34 cellular contexts compared by ENCODE assay signal in genomic region chr4:96126227-96126626, GRCh38.
"Had no signal": no experiment of that assay in that cellular context is flagged by ENCODE, and none has a peak within 500 bp of the region (broad histone marks: within the 10 kb centered on the region; RNA-seq: fewer than 3 reads in every experiment).

No MANE protein-coding gene starts in this region.

- H3K9me3 ChIP-seq: ascending aorta, breast epithelium had no signal

- H3K4me1 ChIP-seq: ascending aorta, breast epithelium had no signal

- H3K27ac ChIP-seq: ascending aorta, breast epithelium, cardiac muscle cell, coronary artery, dorsolateral prefrontal cortex, WERI-Rb-1 had no signal

- H3K4me3 Mint-ChIP-seq: activated CD4-positive, alpha-beta memory T cell treated with anti-CD3 and anti-CD28 coated beads for 36 hours; activated CD4-positive, alpha-beta T cell treated with anti-CD3 and anti-CD28 coated beads for 36 hours; activated CD4-positive, alpha-beta T cell treated with anti-CD3 and anti-CD28 coated beads, Interleukin-2, amount 10 ng/mL, durations not matched to agents 24 days and 14 days; activated CD8-positive, alpha-beta memory T cell treated with anti-CD3 and anti-CD28 coated beads, Interleukin-2, amount 10 ng/mL, durations not matched to agents 7 days and 5 days; activated CD8-positive, alpha-beta T cell treated with anti-CD3 and anti-CD28 coated beads, Interleukin-2, amount 10 ng/mL, durations not matched to agents 7 days and 5 days; activated naive CD4-positive, alpha-beta T cell treated with anti-CD3 and anti-CD28 coated beads, Interleukin-2, amount 10 ng/mL, durations not matched to agents 7 days and 5 days; activated naive CD8-positive, alpha-beta T cell treated with anti-CD3 and anti-CD28 coated beads, Interleukin-2, amount 10 ng/mL, durations not matched to agents 7 days and 5 days; activated T-helper 1 cell treated with anti-CD3 and anti-CD28 coated beads, Interleukin-12 subunit alpha, Interleukin-12 subunit beta, Interleukin-2, Interleukin-4 antibody, amounts not matched to agents 30 ng/mL and 10 ng/mL and 1 ng/mL, durations not matched to agents 14 hours and 24 hours and 36 hours; brain; central memory CD8-positive, alpha-beta T cell; dendritic cell treated with granulocyte-macrophage colony-stimulating factor and Interleukin-4, amounts not matched to agents 40 ng/mL and 50 ng/mL, for 4 days; endodermal cell; T-helper 17 cell; T-helper 2 cell treated with Interferon-gamma antibody and Interleukin-4, amounts not matched to agents 5 μg/mL and 100 μg/mL, for 36 hours had no signal

- H3K4me1 Mint-ChIP-seq: activated CD4-positive, alpha-beta T cell treated with anti-CD3 and anti-CD28 coated beads for 36 hours; activated CD4-positive, alpha-beta T cell treated with anti-CD3 and anti-CD28 coated beads, Interleukin-2, amount 10 ng/mL, durations not matched to agents 24 days and 14 days; activated CD8-positive, alpha-beta memory T cell treated with anti-CD3 and anti-CD28 coated beads, Interleukin-2, amount 10 ng/mL, durations not matched to agents 7 days and 5 days; activated naive CD4-positive, alpha-beta T cell treated with anti-CD3 and anti-CD28 coated beads, Interleukin-2, amount 10 ng/mL, durations not matched to agents 7 days and 5 days; activated naive CD8-positive, alpha-beta T cell treated with anti-CD3 and anti-CD28 coated beads, Interleukin-2, amount 10 ng/mL, durations not matched to agents 7 days and 5 days; brain; central memory CD8-positive, alpha-beta T cell; T-helper 17 cell had no signal

- H3K9me3 Mint-ChIP-seq: activated CD4-positive, alpha-beta T cell treated with anti-CD3 and anti-CD28 coated beads, Interleukin-2, amount 10 ng/mL, durations not matched to agents 24 days and 14 days; activated naive CD4-positive, alpha-beta T cell treated with anti-CD3 and anti-CD28 coated beads, Interleukin-2, amount 10 ng/mL, durations not matched to agents 7 days and 5 days; activated naive CD8-positive, alpha-beta T cell treated with anti-CD3 and anti-CD28 coated beads, Interleukin-2, amount 10 ng/mL, durations not matched to agents 7 days and 5 days; activated T-helper 2 cell treated with anti-CD3 and anti-CD28 coated beads, Interferon-gamma antibody, Interleukin-2, Interleukin-4, amounts not matched to agents 10 μg/mL and 5 μg/mL and 100 μg/mL, durations not matched to agents 14 hours and 24 hours and 36 hours; endodermal cell; T-helper 2 cell treated with Interferon-gamma antibody and Interleukin-4, amounts not matched to agents 5 μg/mL and 100 μg/mL, for 36 hours had no signal

- H3K36me3 ChIP-seq: ascending aorta, breast epithelium, cardiac muscle cell, WERI-Rb-1 had no signal

- H3K27ac Mint-ChIP-seq: activated CD4-positive, alpha-beta memory T cell treated with anti-CD3 and anti-CD28 coated beads for 36 hours; activated CD4-positive, alpha-beta T cell treated with anti-CD3 and anti-CD28 coated beads for 36 hours; activated CD4-positive, alpha-beta T cell treated with anti-CD3 and anti-CD28 coated beads, Interleukin-2, amount 10 ng/mL, durations not matched to agents 24 days and 14 days; activated CD8-positive, alpha-beta memory T cell treated with anti-CD3 and anti-CD28 coated beads, Interleukin-2, amount 10 ng/mL, durations not matched to agents 7 days and 5 days; activated CD8-positive, alpha-beta T cell treated with anti-CD3 and anti-CD28 coated beads, Interleukin-2, amount 10 ng/mL, durations not matched to agents 7 days and 5 days; activated naive CD4-positive, alpha-beta T cell treated with anti-CD3 and anti-CD28 coated beads, Interleukin-2, amount 10 ng/mL, durations not matched to agents 7 days and 5 days; activated naive CD4-positive, alpha-beta T cell treated with anti-CD3 and anti-CD28 coated beads, Interleukin-2, amount 50 U/mL, for 72 hours; activated naive CD8-positive, alpha-beta T cell treated with anti-CD3 and anti-CD28 coated beads, Interleukin-2, amount 10 ng/mL, durations not matched to agents 7 days and 5 days; activated T-helper 1 cell treated with anti-CD3 and anti-CD28 coated beads, Interleukin-12 subunit alpha, Interleukin-12 subunit beta, Interleukin-2, Interleukin-4 antibody, amounts not matched to agents 30 ng/mL and 10 ng/mL and 1 ng/mL, durations not matched to agents 14 hours and 24 hours and 36 hours; activated T-helper 2 cell treated with anti-CD3 and anti-CD28 coated beads, Interferon-gamma antibody, Interleukin-2, Interleukin-4, amounts not matched to agents 10 μg/mL and 5 μg/mL and 100 μg/mL, durations not matched to agents 14 hours and 24 hours and 36 hours; brain; dendritic cell treated with granulocyte-macrophage colony-stimulating factor and Interleukin-4, amounts not matched to agents 40 ng/mL and 50 ng/mL, for 4 days; endodermal cell; T-helper 17 cell; T-helper 2 cell treated with Interferon-gamma antibody and Interleukin-4, amounts not matched to agents 5 μg/mL and 100 μg/mL, for 36 hours had no signal

- FAIRE-seq: frontal cortex had no signal

- H3K27me3 Mint-ChIP-seq: activated CD4-positive, alpha-beta memory T cell treated with anti-CD3 and anti-CD28 coated beads for 36 hours; activated CD4-positive, alpha-beta T cell treated with anti-CD3 and anti-CD28 coated beads for 36 hours; activated CD4-positive, alpha-beta T cell treated with anti-CD3 and anti-CD28 coated beads, Interleukin-2, amount 10 ng/mL, durations not matched to agents 24 days and 14 days; activated CD8-positive, alpha-beta memory T cell treated with anti-CD3 and anti-CD28 coated beads, Interleukin-2, amount 10 ng/mL, durations not matched to agents 7 days and 5 days; activated naive CD4-positive, alpha-beta T cell treated with anti-CD3 and anti-CD28 coated beads, Interleukin-2, amount 10 ng/mL, durations not matched to agents 7 days and 5 days; activated naive CD8-positive, alpha-beta T cell treated with anti-CD3 and anti-CD28 coated beads, Interleukin-2, amount 10 ng/mL, durations not matched to agents 7 days and 5 days; central memory CD8-positive, alpha-beta T cell; dendritic cell treated with granulocyte-macrophage colony-stimulating factor and Interleukin-4, amounts not matched to agents 40 ng/mL and 50 ng/mL, for 4 days; T-helper 17 cell had no signal

- H3K27me3 ChIP-seq: ascending aorta, breast epithelium, cardiac muscle cell, dorsolateral prefrontal cortex had no signal

- H3K4me3 ChIP-seq: ascending aorta, breast epithelium, cardiac muscle cell, coronary artery, dorsolateral prefrontal cortex had no signal

- ATAC-seq: activated CD4-positive, alpha-beta T cell treated with anti-CD3 and anti-CD28 coated beads for 36 hours; activated CD8-positive, alpha-beta memory T cell treated with anti-CD3 and anti-CD28 coated beads, Interleukin-2, amount 10 ng/mL, durations not matched to agents 7 days and 5 days; activated CD8-positive, alpha-beta T cell treated with anti-CD3 and anti-CD28 coated beads, Interleukin-2, amount 10 ng/mL, durations not matched to agents 7 days and 5 days; activated naive CD4-positive, alpha-beta T cell treated with anti-CD3 and anti-CD28 coated beads, Interleukin-2, amount 50 U/mL, for 72 hours; esophagus mucosa; T-helper 17 cell had no signal

- DNase-seq: activated CD4-positive, alpha-beta memory T cell treated with anti-CD3 and anti-CD28 coated beads for 36 hours; activated CD4-positive, alpha-beta T cell treated with anti-CD3 and anti-CD28 coated beads for 36 hours; activated CD4-positive, alpha-beta T cell treated with anti-CD3 and anti-CD28 coated beads, Interleukin-2, amount 10 ng/mL, durations not matched to agents 24 days and 14 days; activated CD4-positive, CD25-positive, alpha-beta regulatory T cell; activated CD4-positive, CD25-positive, alpha-beta regulatory T cell treated with anti-CD3 and anti-CD28 coated beads, Interleukin-2, amount 50 U/mL, for 72 hours; activated CD8-positive, alpha-beta memory T cell treated with anti-CD3 and anti-CD28 coated beads, Interleukin-2, amount 10 ng/mL, durations not matched to agents 7 days and 5 days; activated CD8-positive, alpha-beta memory T cell treated with anti-CD3 and anti-CD28 coated beads, Interleukin-2, amount 50 U/mL, for 4 hours; activated CD8-positive, alpha-beta T cell treated with anti-CD3 and anti-CD28 coated beads, Interleukin-2, amount 10 ng/mL, durations not matched to agents 7 days and 5 days; activated effector memory CD4-positive, alpha-beta T cell treated with anti-CD3 and anti-CD28 coated beads, Interleukin-2, amount 50 U/mL, for 16 hours; activated naive CD4-positive, alpha-beta T cell treated with anti-CD3 and anti-CD28 coated beads, Interleukin-2, amount 10 ng/mL, durations not matched to agents 7 days and 5 days; activated naive CD8-positive, alpha-beta T cell treated with anti-CD3 and anti-CD28 coated beads, Interleukin-2, amount 10 ng/mL, durations not matched to agents 7 days and 5 days; activated T-cell treated with anti-CD3 and anti-CD28 coated beads, Interleukin-2, amount 50 U/mL, for 1 hour; activated T-cell treated with anti-CD3 and anti-CD28 coated beads, Interleukin-2, amount 50 U/mL, for 48 hours; dorsolateral prefrontal cortex; effector memory CD4-positive, alpha-beta T cell; endodermal cell; foreskin fibroblast; T-helper 1 cell; T-helper 17 cell; T1000; WERI-Rb-1 had no signal
